8 cellular contexts compared by ENCODE assay signal in genomic region chr15:91116379-91117067, GRCh38. TPM values are rescaled to one million over a fixed set of nuclear protein-coding genes. Genes with fewer than 3 reads are reported as not detected.
DNase-seq lines count a peak whose midpoint lies in the region; ATAC-seq and TF ChIP-seq lines count a peak whose summit lies in the region.

No MANE protein-coding gene starts in this region.

- intact Hi-C loops in left ventricle myocardium superior (cut with micrococcal nuclease): no loop called here

- no peak for TF ChIP-seq CTCF in HEK293 (tag by site-specific recombination; IDR thresholded peaks at IDR 0.05)

- DNase-seq in NCI-H2029 (lab: John Stamatoyannopoulos, UW) (peak; percentile 68), left ventricle myocardium superior (no peak), LoVo (ENCODE audit: low spot score) (no peak), immature natural killer cell (no peak), islet precursor cell (no peak)
- DNase-seq in activated naive CD4-positive, alpha-beta T cell (lab: John Stamatoyannopoulos, UW): no peak

- H3K36me3 Mint-ChIP-seq in immature natural killer cell: no peaks in the 10 kb centered on the region

- TF ChIP-seq POLR2A in GM18505 (IDR thresholded peaks at IDR 0.05; ENCODE audit: borderline replicate concordance, extremely low read depth, insufficient read depth, insufficient read length): no peak

- H3K4me3 ChIP-seq in HEK293 (ENCODE audit: low read depth, low read length): no peak overlapping the region

- no peak overlapping the region for H3K27ac ChIP-seq in HEK293 (ENCODE audit: extremely low read depth, low read depth, low read length)

- no peaks in the 10 kb centered on the region for H3K9me3 Mint-ChIP-seq in immature natural killer cell

- H3K27ac Mint-ChIP-seq in immature natural killer cell: no peak overlapping the region

- CTCF ChIA-PET in HEK293 (lab: Yijun Ruan, JAX): interaction anchor here (1.4 kb wide), 1 partner anchor 16 kb away, joined by 5 read pairs; the partner anchor contains the start of gene SV2B

- H3K4me3 Mint-ChIP-seq in immature natural killer cell: no peak overlapping the region

- H3K9me3 ChIP-seq in HEK293 (ENCODE audit: control insufficient read depth, insufficient read depth, low read depth, low read length): peaks cover 2% of the 10 kb centered on the region; the same call in 1 of the 2 replicates

- peak; percentile 91 for ATAC-seq in GM18505 (IDR thresholded peaks at IDR 0.05; ENCODE audit: unreplicated experiment)
- peak; percentile 93 for ATAC-seq in left ventricle myocardium superior

- H3K36me3 ChIP-seq in HEK293 (ENCODE audit: control insufficient read depth in 2 of 2, insufficient read depth in 1 of 2, low read length in 2 of 2): no peaks in the 10 kb centered on the region

- POLR2A ChIA-PET in HEK293 (lab: Yijun Ruan, JAX): no interaction called here

- H3K4me1 Mint-ChIP-seq in immature natural killer cell: no peaks in the 10 kb centered on the region

- no peaks in the 10 kb centered on the region for H3K4me1 ChIP-seq in HEK293 (ENCODE audit: control insufficient read depth, insufficient read depth, low read length)

- peaks cover 2 to 25% (median 4%) of the 10 kb centered on the region in 3 donors for H3K27me3 Mint-ChIP-seq in immature natural killer cell (ENCODE audit: low read depth in 3 of 3)

TF ChIP-seq in HEK293, 187 proteins besides CTCF, POLR2A, EP300 and RAD21:
- TF ChIP-seq TRIM28 (IDR thresholded peaks at IDR 0.05; ENCODE audit: borderline replicate concordance, low read length) (0 out of 2 replicates have a peak, but pooled peaks have one; percentile 36), ZSCAN5A (tag by site-specific recombination; IDR thresholded peaks at IDR 0.05) (no peak)

RNA-seq across cellular contexts. Expression of gene SV2B, which starts 16.5 kb away (rescaled TPM):
- total RNA-seq in left ventricle myocardium superior: 2.5 TPM
- not detected for polyA plus RNA-seq in immature natural killer cell
